ENCODE assay signal across 11 cellular contexts in genomic region chr7:101127460-101128039, GRCh38. TPM values are rescaled to one million over a fixed set of nuclear protein-coding genes. Genes with fewer than 3 reads are reported as not detected.
DNase-seq lines count a peak whose midpoint lies in the region; TF ChIP-seq lines count a peak whose summit lies in the region.
"Had no signal": no experiment of that assay in that cellular context is flagged by ENCODE, and none has a peak within 500 bp of the region (broad histone marks: within the 10 kb centered on the region; RNA-seq: fewer than 3 reads in every experiment).

No MANE protein-coding gene starts in this region.

- H3F3A ChIP-seq in PC-9 (ENCODE audit: insufficient read depth, low read depth) = peaks cover 57% of the 10 kb centered on the region

- peaks cover 15% of the 10 kb centered on the region; the same call in 1 of the 2 replicates for H3K79me2 ChIP-seq in PC-9 (ENCODE audit: low read depth)

- no peak overlapping the region for H3K27ac ChIP-seq in BLaER1 treated with 17β-estradiol and CSF1 and Interleukin-3, amounts not matched to agents 10 nM and 100 nM
- H3K27ac ChIP-seq in PC-9 (peak overlapping the region; percentile 99), neuronal stem cell (replicated peaks; ENCODE audit: low read length) (no peak overlapping the region)
- H3K27ac ChIP-seq: SK-N-MC had no signal

- no peak for DNase-seq in PC-9
- no peak for DNase-seq in epithelial cell of proximal tubule (ENCODE audit: low read depth)
- DNase-seq in neuronal stem cell (ENCODE audit: low spot score) = no peak
- no peak for DNase-seq in DMS53 treated with DMSO at 0.1 percent for 48 hours (lab: John Stamatoyannopoulos, UW; ENCODE audit: unreplicated experiment)
- no peak for DNase-seq in NCI-H187 (lab: John Stamatoyannopoulos, UW)
- no peak for DNase-seq in LoVo (ENCODE audit: low spot score)
- no peak for DNase-seq in NCI-H69 (lab: John Stamatoyannopoulos, UW)

- no peaks in the 10 kb centered on the region for H3K9me3 ChIP-seq in BLaER1 treated with 17β-estradiol and CSF1 and Interleukin-3, amounts not matched to agents 10 nM and 100 nM (replicated peaks in 1 of 11)
- H3K9me3 ChIP-seq in PC-9 (ENCODE audit: insufficient read depth, low read depth) (no peaks in the 10 kb centered on the region), neuronal stem cell (replicated peaks in 1 of 2; ENCODE audit: control insufficient read depth in 2 of 2, insufficient read depth in 1 of 2, low read depth in 1 of 2, low read length in 2 of 2) (no peaks in the 10 kb centered on the region)
- H3K9me3 ChIP-seq: body of pancreas had no signal

- H3K18ac ChIP-seq in neuronal stem cell (ENCODE audit: low read length) = no peak overlapping the region

- H3K4me3 ChIP-seq in BLaER1 treated with 17β-estradiol and CSF1 and Interleukin-3, amounts not matched to agents 10 nM and 100 nM = peak overlapping the region in 4 of 10 experiments; percentile 20 to 47 (median 36); a peak in 3 of 20 replicates
- H3K4me3 ChIP-seq in PC-9 = peak overlapping the region; percentile 45; the same call in 1 of the 2 replicates
- H3K4me3 ChIP-seq in epithelial cell of proximal tubule (ENCODE audit: low read depth, low read length) = peak overlapping the region; percentile 79
- peak overlapping the region; percentile 33 to 56 for H3K4me3 ChIP-seq in neuronal stem cell (ENCODE audit: low read length in 2 of 2)
- H3K4me3 ChIP-seq: body of pancreas, SK-N-MC had no signal

- H3K27me3 ChIP-seq in BLaER1 treated with 17β-estradiol and CSF1 and Interleukin-3, amounts not matched to agents 10 nM and 100 nM = peaks cover 0 to 28% (median 0%) of the 10 kb centered on the region in 11 experiments; a peak in 4 of 22 replicates
- H3K27me3 ChIP-seq in PC-9 (ENCODE audit: insufficient read depth, low read depth) (no peaks in the 10 kb centered on the region), neuronal stem cell (ENCODE audit: control insufficient read depth in 3 of 3, insufficient read depth in 3 of 3, low read depth in 1 of 3, low read length in 3 of 3) (peaks cover 0 to 4% (median 0%) of the 10 kb centered on the region in 3 experiments)

- TSS peak; percentile 69 for BruUV-seq in PC-9 (replicated peaks; lab: Mats Ljungman, UMichigan)

- intact Hi-C loops in PC-9 (cut with micrococcal nuclease; ENCODE audit: unreplicated experiment) = no loop called here

- CTCF ChIA-PET in PC-9 (lab: Charles Lee) = interaction anchor here (0.9 to 1.9 kb wide), 4 partner anchors 11 to 125 kb away, joined by 3 to 17 read pairs (median 4); no protein-coding TSS in a partner anchor

- H3K79me1 ChIP-seq in neuronal stem cell (ENCODE audit: low read depth, low read length) = no peaks in the 10 kb centered on the region

- H3K14ac ChIP-seq in neuronal stem cell (ENCODE audit: low read length) = no peak overlapping the region

- TF ChIP-seq CTCF in PC-9 (conservative IDR thresholded peaks at IDR 0.05) = no peak
- no peak for TF ChIP-seq CTCF in epithelial cell of proximal tubule (conservative IDR thresholded peaks at IDR 0.05; ENCODE audit: low read depth, low read length)

- peak overlapping the region; percentile 77 to 94 (median 88) for H3K4me2 ChIP-seq in BLaER1 treated with 17β-estradiol and CSF1 and Interleukin-3, amounts not matched to agents 10 nM and 100 nM
- peak overlapping the region; percentile 92 for H3K4me2 ChIP-seq in PC-9
- peak overlapping the region; percentile 35 for H3K4me2 ChIP-seq in neuronal stem cell (ENCODE audit: insufficient read depth, low read length, poor library complexity, severe bottlenecking)

- no peak overlapping the region for H2BK5ac ChIP-seq in neuronal stem cell (ENCODE audit: low read length)

- H2AFZ ChIP-seq in PC-9 (no peak overlapping the region), neuronal stem cell (ENCODE audit: low read length) (peak overlapping the region; percentile 80)

- POLR2A ChIA-PET in PC-9 (lab: Charles Lee; ENCODE audit: unreplicated experiment) = interaction anchor here (0.7 to 1.9 kb wide), 4 partner anchors 17 to 90 kb away, joined by 3 to 22 read pairs (median 4); partner anchors contain the start of gene ZNHIT1

- H3K36me3 ChIP-seq in BLaER1 treated with 17β-estradiol and CSF1 and Interleukin-3, amounts not matched to agents 10 nM and 100 nM = no peaks in the 10 kb centered on the region
- H3K36me3 ChIP-seq in PC-9 (ENCODE audit: low read depth) (no peaks in the 10 kb centered on the region), neuronal stem cell (replicated peaks in 1 of 2; ENCODE audit: control insufficient read depth in 2 of 2, insufficient read depth in 2 of 2, low read length in 2 of 2) (no peaks in the 10 kb centered on the region)

- H2BK120ac ChIP-seq in neuronal stem cell (ENCODE audit: low read depth, low read length) = no peak overlapping the region

- peak overlapping the region; percentile 77 for H2AK5ac ChIP-seq in neuronal stem cell (ENCODE audit: low read depth, low read length)

- no peaks in the 10 kb centered on the region for H4K20me1 ChIP-seq in BLaER1 treated with 17β-estradiol and CSF1 and Interleukin-3, amounts not matched to agents 10 nM and 100 nM
- no peaks in the 10 kb centered on the region for H4K20me1 ChIP-seq in PC-9 (ENCODE audit: insufficient read depth)

- H3K23ac ChIP-seq in neuronal stem cell (ENCODE audit: low read depth, low read length, poor library complexity) = no peak overlapping the region

- H4K8ac ChIP-seq in neuronal stem cell (ENCODE audit: low read depth, low read length) = no peak overlapping the region

- no CpG with 5 or more reads among the region's 3 CpGs for WGBS in neuronal stem cell (ENCODE audit: extremely low coverage in 2 of 2, insufficient read length in 2 of 2, insufficient replicate concordance in 1 of 2), 2 donors

- H3K9ac ChIP-seq in BLaER1 treated with 17β-estradiol and CSF1 and Interleukin-3, amounts not matched to agents 10 nM and 100 nM = peak overlapping the region in 6 of 11 experiments; percentile 1 to 47 (median 37); a peak in 3 of 22 replicates
- no peak overlapping the region for H3K9ac ChIP-seq in neuronal stem cell (ENCODE audit: low read depth, low read length, poor library complexity)

- peaks cover 53 to 71% (median 62%) of the 10 kb centered on the region in 10 experiments for H3K4me1 ChIP-seq in BLaER1 treated with 17β-estradiol and CSF1 and Interleukin-3, amounts not matched to agents 10 nM and 100 nM
- H3K4me1 ChIP-seq in PC-9 (replicated peaks; ENCODE audit: insufficient read depth) (peaks cover 64% of the 10 kb centered on the region), neuronal stem cell (ENCODE audit: control insufficient read depth in 2 of 2, insufficient read depth in 1 of 2, low read depth in 1 of 2, low read length in 2 of 2) (peaks cover 11 to 22% of the 10 kb centered on the region in 2 donors)

- no peak overlapping the region for H4K91ac ChIP-seq in neuronal stem cell (ENCODE audit: low read depth, low read length, poor library complexity)

- H3K4ac ChIP-seq in neuronal stem cell (ENCODE audit: low read length) = no peak overlapping the region

- H2BK15ac ChIP-seq in neuronal stem cell (ENCODE audit: low read length) = no peak overlapping the region

- no peaks in the 10 kb centered on the region for H3K9me2 ChIP-seq in PC-9 (ENCODE audit: insufficient read depth)

- no peak overlapping the region for H2BK12ac ChIP-seq in neuronal stem cell (ENCODE audit: low read length)

RNA-seq across cellular contexts. Expression of gene SERPINE1, which starts 0.6 kb away (rescaled TPM):
- 36.2 and 45.8 TPM in 2 replicates for total RNA-seq in PC-9 (2021)
- total RNA-seq in epithelial cell of proximal tubule = 160 and 249 TPM in 2 replicates
- 2.3 TPM for polyA plus RNA-seq in neuronal stem cell (2013, experiment 1 of 2)
- polyA plus RNA-seq in neuronal stem cell (2013, experiment 2 of 2) = 2.2 TPM

RNA-seq across cellular contexts. Expression of gene AP1S1, which starts 26.7 kb away (rescaled TPM):
- 227 and 308 TPM in 2 replicates for total RNA-seq in PC-9 (2021)
- 178 and 190 TPM in 2 replicates for total RNA-seq in epithelial cell of proximal tubule
- 50.8 TPM for polyA plus RNA-seq in neuronal stem cell (2013, experiment 1 of 2)
- polyA plus RNA-seq in neuronal stem cell (2013, experiment 2 of 2) = 51.6 TPM

RNA-seq across cellular contexts. Expression of gene VGF, which starts 37.8 kb away (rescaled TPM):
- total RNA-seq in PC-9 (2021) (2.1 and 2.3 TPM in 2 replicates), epithelial cell of proximal tubule (1.4 and 20.9 TPM in 2 replicates)
- 3.6 TPM for polyA plus RNA-seq in neuronal stem cell (2013, experiment 1 of 2)
- polyA plus RNA-seq in neuronal stem cell (2013, experiment 2 of 2) = 3.9 TPM

RNA-seq across cellular contexts. Expression of gene TRIM56, which starts 42.3 kb away (rescaled TPM):
- total RNA-seq in PC-9 (2021) = 72.3 and 81.6 TPM in 2 replicates
- 9.2 and 9.4 TPM in 2 replicates for total RNA-seq in epithelial cell of proximal tubule
- polyA plus RNA-seq in neuronal stem cell (2013, experiment 1 of 2) = 3.3 TPM
- 3.7 TPM for polyA plus RNA-seq in neuronal stem cell (2013, experiment 2 of 2)

RNA-seq across cellular contexts. Expression of gene NAT16, which starts 52.5 kb away (rescaled TPM):
- total RNA-seq in PC-9 (2021) = not detected in 2 replicates
- total RNA-seq in epithelial cell of proximal tubule = 0.12 TPM in 1 of 2 replicates, not detected in the other
- 1.4 TPM for polyA plus RNA-seq in neuronal stem cell (2013, experiment 1 of 2)
- polyA plus RNA-seq in neuronal stem cell (2013, experiment 2 of 2) = 1.6 TPM
- total RNA-seq: mesenteric fat pad had no signal

Comparison
In these comparisons a context has a peak if more than half of its experiments do, and no peak if none do; other contexts are left out.
1. H3K4me2 ChIP-seq: peak in every context shown above with its lines; median percentile 92 in PC-9; 88 in BLaER1 treated with 17β-estradiol and CSF1 and Interleukin-3, amounts not matched to agents 10 nM and 100 nM; 35 in neuronal stem cell.